ENCODE assay signal across 32 cellular contexts in the genomic region with DNA sequence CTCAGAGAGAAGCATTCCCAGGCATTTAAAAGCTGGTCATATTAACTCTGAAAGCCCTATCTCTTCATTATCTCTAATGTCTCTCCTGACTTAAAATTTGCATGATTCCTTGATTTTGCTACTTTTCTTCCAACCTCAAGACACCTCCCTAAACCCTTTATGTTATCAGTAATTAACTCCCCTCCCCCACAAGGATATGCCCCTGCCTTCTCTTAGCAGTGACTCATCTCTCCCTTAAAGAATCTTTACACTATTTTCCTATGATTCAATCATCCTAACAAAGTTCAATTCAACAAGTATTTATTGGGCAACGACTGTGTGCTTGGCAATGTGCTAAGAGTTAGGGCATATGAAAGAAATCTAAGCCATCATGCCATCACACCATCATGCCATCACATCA.
"Had no signal": no experiment of that assay in that cellular context is flagged by ENCODE, and none has a peak within 500 bp of the region (broad histone marks: within the 10 kb centered on the region; RNA-seq: fewer than 3 reads in every experiment).

No MANE protein-coding gene starts in this region.

- H3K9me3 Mint-ChIP-seq: activated B cell treated with CpG ODN at 0.5 μM for 24 hours; activated CD4-positive, alpha-beta memory T cell treated with anti-CD3 and anti-CD28 coated beads, Interleukin-2, amount 10 ng/mL, durations not matched to agents 7 days and 5 days; activated T-cell treated with anti-CD3 and anti-CD28 coated beads, Interleukin-2, amount 50 U/mL, for 24 hours; activated T-cell treated with anti-CD3 and anti-CD28 coated beads, Interleukin-2, amount 50 U/mL, for 72 hours; T-helper 1 cell treated with Interleukin-12 subunit alpha and Interleukin-12 subunit beta and Interleukin-4 antibody, amounts not matched to agents 30 μg/mL and 1 μg/mL, for 36 hours had no signal

- H3K4me1 Mint-ChIP-seq: activated B cell treated with CpG ODN at 0.5 μM for 24 hours; activated CD4-positive, alpha-beta memory T cell treated with anti-CD3 and anti-CD28 coated beads, Interleukin-2, amount 10 ng/mL, durations not matched to agents 7 days and 5 days had no signal

- H3K4me3 Mint-ChIP-seq: activated B cell treated with CpG ODN at 0.5 μM for 24 hours; activated CD4-positive, alpha-beta memory T cell treated with anti-CD3 and anti-CD28 coated beads, Interleukin-2, amount 10 ng/mL, durations not matched to agents 7 days and 5 days; activated naive CD8-positive, alpha-beta T cell; activated T-cell treated with anti-CD3 and anti-CD28 coated beads, Interleukin-2, amount 50 U/mL, for 24 hours; activated T-cell treated with anti-CD3 and anti-CD28 coated beads, Interleukin-2, amount 50 U/mL, for 72 hours; effector memory CD8-positive, alpha-beta T cell; T-helper 1 cell treated with Interleukin-12 subunit alpha and Interleukin-12 subunit beta and Interleukin-4 antibody, amounts not matched to agents 30 μg/mL and 1 μg/mL, for 36 hours had no signal

- DNase-seq: activated B cell treated with CpG ODN at 0.5 μM for 24 hours; activated CD4-positive, alpha-beta memory T cell treated with anti-CD3 and anti-CD28 coated beads, Interleukin-2, amount 10 ng/mL, durations not matched to agents 7 days and 5 days; activated CD4-positive, alpha-beta T cell treated with anti-CD3 and anti-CD28 coated beads for 48 hours; activated CD4-positive, alpha-beta T cell treated with anti-CD3 and anti-CD28 coated beads, Interleukin-2, amount 50 U/mL, for 1 hour; activated CD8-positive, alpha-beta memory T cell treated with anti-CD3 and anti-CD28 coated beads, Interleukin-2, amount 50 U/mL, for 48 hours; activated gamma-delta T cell; activated naive CD4-positive, alpha-beta T cell; activated naive CD4-positive, alpha-beta T cell treated with anti-CD3 and anti-CD28 coated beads, Interleukin-2, amount 50 U/mL, for 16 hours; activated T-cell treated with anti-CD3 and anti-CD28 coated beads for 4 hours; activated T-cell treated with anti-CD3 and anti-CD28 coated beads, Interleukin-2, amount 50 U/mL, for 24 hours; activated T-cell treated with anti-CD3 and anti-CD28 coated beads, Interleukin-2, amount 50 U/mL, for 72 hours; amniotic stem cell; anterior cingulate cortex; brain microvascular endothelial cell; caudate nucleus; cortex of kidney; dermis blood vessel endothelial cell; effector CD4-positive, alpha-beta T cell; effector memory CD8-positive, alpha-beta T cell; esophagus squamous epithelium; foreskin melanocyte; heart right ventricle; hippocampal formation; T1000; WERI-Rb-1 had no signal

- H3K36me3 Mint-ChIP-seq: activated naive CD8-positive, alpha-beta T cell had no signal

- H3K27ac Mint-ChIP-seq: activated B cell treated with CpG ODN at 0.5 μM for 24 hours; activated CD4-positive, alpha-beta memory T cell treated with anti-CD3 and anti-CD28 coated beads, Interleukin-2, amount 10 ng/mL, durations not matched to agents 7 days and 5 days; activated naive CD8-positive, alpha-beta T cell; activated T-cell treated with anti-CD3 and anti-CD28 coated beads, Interleukin-2, amount 50 U/mL, for 24 hours; activated T-cell treated with anti-CD3 and anti-CD28 coated beads, Interleukin-2, amount 50 U/mL, for 72 hours; effector memory CD8-positive, alpha-beta T cell; T-helper 1 cell treated with Interleukin-12 subunit alpha and Interleukin-12 subunit beta and Interleukin-4 antibody, amounts not matched to agents 30 μg/mL and 1 μg/mL, for 36 hours had no signal

- FAIRE-seq: astrocyte, colon had no signal

- H3K36me3 ChIP-seq: brain microvascular endothelial cell, esophagus squamous epithelium, gastroesophageal sphincter, WERI-Rb-1 had no signal

- H3K27me3 Mint-ChIP-seq: activated B cell treated with CpG ODN at 0.5 μM for 24 hours; activated CD4-positive, alpha-beta memory T cell treated with anti-CD3 and anti-CD28 coated beads, Interleukin-2, amount 10 ng/mL, durations not matched to agents 7 days and 5 days had no signal

- H3K4me3 ChIP-seq: esophagus squamous epithelium, gastroesophageal sphincter, heart right ventricle had no signal

- H3K27me3 ChIP-seq: brain microvascular endothelial cell had no signal

- H3K27ac ChIP-seq: brain microvascular endothelial cell, epithelial cell of prostate, esophagus squamous epithelium, gastroesophageal sphincter, heart right ventricle, WERI-Rb-1 had no signal

- H3K9me3 ChIP-seq: esophagus squamous epithelium, gastroesophageal sphincter, heart right ventricle had no signal

- H3K4me1 ChIP-seq: esophagus squamous epithelium, gastroesophageal sphincter had no signal

- ATAC-seq: activated CD4-positive, CD25-positive, alpha-beta regulatory T cell treated with anti-CD3 and anti-CD28 coated beads, Interleukin-2, amount 50 U/mL, for 24 hours; activated T-cell treated with anti-CD3 and anti-CD28 coated beads, Interleukin-2, amount 50 U/mL, for 72 hours; effector memory CD8-positive, alpha-beta T cell; gastroesophageal sphincter; heart right ventricle had no signal
